Comparison of ENCODE assay signal across 1 cellular context in the genomic region with DNA sequence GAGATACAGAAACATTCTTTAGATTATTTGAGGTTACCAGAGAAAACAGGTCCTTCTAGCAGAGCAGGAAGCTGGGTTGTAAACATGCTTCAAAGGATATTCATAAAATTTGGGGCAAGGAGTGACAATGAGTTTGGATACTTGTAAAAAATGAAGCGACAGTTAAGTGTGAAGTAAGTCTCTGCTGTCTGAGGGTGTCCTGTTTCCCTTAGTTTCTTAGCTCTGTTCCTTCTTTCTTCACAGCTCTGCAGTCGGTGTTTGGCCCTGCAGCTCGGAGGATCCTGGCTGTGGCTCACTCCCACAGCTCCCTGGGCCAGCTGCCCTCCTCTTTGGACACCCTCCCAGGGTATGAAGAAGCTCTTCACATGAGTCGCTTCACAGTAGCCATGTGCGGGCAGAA.
TF ChIP-seq lines count a peak whose summit lies in the region.

No MANE protein-coding gene starts in this region.

TF ChIP-seq in endothelial cell of umbilical vein, 7 proteins besides CTCF, POLR2A, EP300 and RAD21 (continued from another document):
- TF ChIP-seq MYC (IDR thresholded peaks at IDR 0.05; ENCODE audit: low read depth, low read length) = no peak
- TF ChIP-seq, protein P1, sequence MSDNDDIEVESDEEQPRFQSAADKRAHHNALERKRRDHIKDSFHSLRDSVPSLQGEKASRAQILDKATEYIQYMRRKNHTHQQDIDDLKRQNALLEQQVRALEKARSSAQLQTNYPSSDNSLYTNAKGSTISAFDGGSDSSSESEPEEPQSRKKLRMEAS (IDR thresholded peaks at IDR 0.05; ENCODE audit: insufficient read depth, insufficient read length) = no peak
- no peak for TF ChIP-seq EZH2 (IDR thresholded peaks at IDR 0.05; ENCODE audit: borderline replicate concordance, low read depth, low read length, severe bottlenecking)
- TF ChIP-seq FOS (IDR thresholded peaks at IDR 0.05; ENCODE audit: borderline replicate concordance, insufficient read depth, low read length) = no peak
- no peak for TF ChIP-seq POLR2AphosphoS5 (IDR thresholded peaks at IDR 0.05; ENCODE audit: insufficient read depth, low read depth, low read length)
